In the genomic region with DNA sequence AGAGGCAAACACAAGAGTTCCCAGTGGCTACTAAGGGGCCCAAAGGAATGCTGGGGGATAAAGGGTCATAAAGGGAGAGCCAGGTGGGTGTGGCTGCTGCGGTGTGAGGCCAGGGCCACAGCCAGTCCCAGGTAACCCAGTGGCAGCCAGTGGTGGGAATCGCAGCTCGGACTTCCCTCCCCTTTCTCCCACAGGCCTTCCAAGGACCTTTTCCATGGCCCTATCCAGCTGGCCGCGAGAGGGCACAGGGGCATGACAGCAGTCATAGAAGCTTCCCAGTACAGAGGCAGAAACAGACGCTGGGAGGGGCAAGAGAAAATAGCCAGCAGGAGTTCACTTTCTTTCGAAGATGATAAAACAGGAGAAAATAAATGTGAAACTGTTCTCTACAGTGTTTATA, we compare ENCODE assay signal across 23 cellular contexts.
DNase-seq lines count a peak whose midpoint lies in the region; ATAC-seq and TF ChIP-seq lines count a peak whose summit lies in the region.
"Had no signal": no experiment of that assay in that cellular context is flagged by ENCODE, and none has a peak within 500 bp of the region (broad histone marks: within the 10 kb centered on the region; RNA-seq: fewer than 3 reads in every experiment).

No MANE protein-coding gene starts in this region.

- no peak overlapping the region for H3K27ac Mint-ChIP-seq in neural progenitor cell
- H3K27ac Mint-ChIP-seq: activated naive CD8-positive, alpha-beta T cell; brain had no signal

- intact Hi-C loops in Right ventricle myocardium inferior (cut with DNase I) (loop anchor here (2.0 kb wide), 1 partner anchor 257 kb away; no protein-coding TSS in a partner anchor), cardiac septum (cut with DNase I) (loop anchor here (5.0 to 10.0 kb wide), 2 partner anchors 217 to 334 kb away; no protein-coding TSS in a partner anchor), heart left ventricle (cut with DNase I) (loop anchor here in 6 of 10 donors (5.0 to 10.0 kb wide), 3 partner anchors 217 to 257 kb away; a partner anchor contains a TSS), aorta (cut with DNase I) (loop anchor here in 1 of 2 donors (10.0 kb wide), 1 partner anchor 1437 kb away; no protein-coding TSS in a partner anchor)

- ATAC-seq in Right ventricle myocardium inferior = peak; percentile 81
- peak; percentile 65 to 83 (median 82) for ATAC-seq in heart left ventricle
- no peak for ATAC-seq in aorta (ENCODE audit: low FRiP score)
- ATAC-seq: activated T-cell treated with anti-CD3 and anti-CD28 coated beads, Interleukin-2, amount 50 U/mL, for 4 hours; pancreas had no signal

- H3K27me3 ChIP-seq in heart left ventricle (no peaks in the 10 kb centered on the region), neural progenitor cell (no peaks in the 10 kb centered on the region), aorta (ENCODE audit: control insufficient read depth in 1 of 2, insufficient read depth in 2 of 2, low read length in 1 of 2) (no peaks in the 10 kb centered on the region)
- H3K27me3 ChIP-seq: BLaER1 treated with 17β-estradiol and CSF1 and Interleukin-3, amounts not matched to agents 10 nM and 100 nM; pancreas; Peyer's patch; thyroid gland had no signal

- no peaks in the 10 kb centered on the region for H3F3A ChIP-seq in neural progenitor cell (ENCODE audit: low read depth)

- no peaks in the 10 kb centered on the region for H3K27me3 Mint-ChIP-seq in neural progenitor cell (ENCODE audit: insufficient read depth, low read depth)
- H3K27me3 Mint-ChIP-seq: activated naive CD8-positive, alpha-beta T cell; brain had no signal

- H3K4me1 Mint-ChIP-seq in neural progenitor cell = peaks cover 4% of the 10 kb centered on the region

- no peaks in the 10 kb centered on the region for H3K36me3 Mint-ChIP-seq in neural progenitor cell
- H3K36me3 Mint-ChIP-seq: activated naive CD8-positive, alpha-beta T cell had no signal

- H3K4me3 ChIP-seq in heart left ventricle = no peak overlapping the region
- no peak overlapping the region for H3K4me3 ChIP-seq in neural progenitor cell
- no peak overlapping the region for H3K4me3 ChIP-seq in aorta (ENCODE audit: low read length in 2 of 2)
- H3K4me3 ChIP-seq: BLaER1 treated with 17β-estradiol and CSF1 and Interleukin-3, amounts not matched to agents 10 nM and 100 nM; pancreas; Peyer's patch; thyroid gland had no signal

- H3K9ac ChIP-seq in neural progenitor cell = no peak overlapping the region
- H3K9ac ChIP-seq: BLaER1 treated with 17β-estradiol and CSF1 and Interleukin-3, amounts not matched to agents 10 nM and 100 nM had no signal

- no peak overlapping the region for H3K4me2 ChIP-seq in neural progenitor cell
- H3K4me2 ChIP-seq: BLaER1 treated with 17β-estradiol and CSF1 and Interleukin-3, amounts not matched to agents 10 nM and 100 nM had no signal

- H3K79me2 ChIP-seq in neural progenitor cell (ENCODE audit: low read depth) = no peaks in the 10 kb centered on the region

- H3K4me1 ChIP-seq in heart left ventricle = peaks cover 0 to 35% (median 15%) of the 10 kb centered on the region in 12 donors
- H3K4me1 ChIP-seq in neural progenitor cell = no peaks in the 10 kb centered on the region
- peaks cover 0 to 3% of the 10 kb centered on the region in 2 donors for H3K4me1 ChIP-seq in aorta (ENCODE audit: control insufficient read depth in 1 of 2, insufficient read depth in 2 of 2, low read length in 2 of 2)
- H3K4me1 ChIP-seq: pancreas, Peyer's patch, thyroid gland had no signal

- H3K27ac ChIP-seq in heart left ventricle (peak overlapping the region in 10 of 12 donors; percentile 2 to 65 (median 38)), neural progenitor cell (no peak overlapping the region), aorta (ENCODE audit: low read depth in 1 of 2, low read length in 2 of 2) (peak overlapping the region in 1 of 2 donors; percentile 11)
- H3K27ac ChIP-seq: BLaER1 treated with 17β-estradiol and CSF1 and Interleukin-3, amounts not matched to agents 10 nM and 100 nM; pancreas; Peyer's patch; thyroid gland had no signal

- WGBS in heart left ventricle, 4 donors = 42 to 60% (median 51%) methylated on average over 7 of the region's 7 CpGs
- WGBS in aorta, 2 donors = 17% methylated on average over 7 of the region's 7 CpGs

- TF ChIP-seq CTCF in heart left ventricle (IDR thresholded peaks at IDR 0.05) (peak in 9 of 12 donors; percentile 12 to 56 (median 34)), neural progenitor cell (IDR thresholded peaks at IDR 0.05) (no peak)

- TF ChIP-seq POLR2A in heart left ventricle (IDR thresholded peaks at IDR 0.05) = no peak

- DNase-seq in Right ventricle myocardium inferior (ENCODE audit: missing footprints) (peak; percentile 65), cardiac septum (ENCODE audit: low spot score) (no peak), heart left ventricle (peak; percentile 46 to 75 (median 65)), neural progenitor cell (ENCODE audit: low spot score) (peak; percentile 8), aorta (peak; percentile 61 to 73), H4 (ENCODE audit: low spot score) (no peak), NCI-H226 (no peak)
- no peak for DNase-seq in activated CD4-positive, alpha-beta T cell treated with anti-CD3 and anti-CD28 coated beads for 4 hours
- DNase-seq: activated CD4-positive, alpha-beta T cell treated with anti-CD3 and anti-CD28 coated beads, Interleukin-2, amount 50 U/mL, for 4 hours; activated T-cell treated with anti-CD3 and anti-CD28 coated beads, Interleukin-2, amount 50 U/mL, for 4 hours; dermis blood vessel endothelial cell; DMS 273 treated with DMSO at 0.1 percent for 48 hours; GOT3; KBM-7; NCI-H1105; NCI-H748 treated with DMSO at 0.1 percent for 48 hours; pancreas; Peyer's patch; SW 1271; thyroid gland had no signal

- no peak overlapping the region for H3K4me3 Mint-ChIP-seq in neural progenitor cell
- H3K4me3 Mint-ChIP-seq: activated naive CD8-positive, alpha-beta T cell; activated T-cell treated with anti-CD3 and anti-CD28 coated beads, Interleukin-2, amount 50 U/mL, for 4 hours; brain had no signal

- no peak overlapping the region for H2AFZ ChIP-seq in neural progenitor cell (replicated peaks)

- no peaks in the 10 kb centered on the region for H3K9me3 Mint-ChIP-seq in neural progenitor cell
- H3K9me3 Mint-ChIP-seq: activated T-cell treated with anti-CD3 and anti-CD28 coated beads, Interleukin-2, amount 50 U/mL, for 4 hours had no signal

- no peaks in the 10 kb centered on the region for H4K20me1 ChIP-seq in neural progenitor cell (ENCODE audit: low read depth)
- H4K20me1 ChIP-seq: BLaER1 treated with 17β-estradiol and CSF1 and Interleukin-3, amounts not matched to agents 10 nM and 100 nM had no signal

- H3K36me3 ChIP-seq in heart left ventricle = no peaks in the 10 kb centered on the region
- H3K36me3 ChIP-seq in neural progenitor cell = no peaks in the 10 kb centered on the region
- H3K36me3 ChIP-seq in aorta (ENCODE audit: control insufficient read depth in 1 of 2, insufficient read depth in 2 of 2, low read length in 1 of 2) = no peaks in the 10 kb centered on the region
- H3K36me3 ChIP-seq: BLaER1 treated with 17β-estradiol and CSF1 and Interleukin-3, amounts not matched to agents 10 nM and 100 nM; pancreas; Peyer's patch; thyroid gland had no signal

- H3K9me3 ChIP-seq in heart left ventricle = no peaks in the 10 kb centered on the region
- no peaks in the 10 kb centered on the region for H3K9me3 ChIP-seq in neural progenitor cell (ENCODE audit: low read depth)
- no peaks in the 10 kb centered on the region for H3K9me3 ChIP-seq in aorta (ENCODE audit: control insufficient read depth, low read length)
- H3K9me3 ChIP-seq: BLaER1 treated with 17β-estradiol and CSF1 and Interleukin-3, amounts not matched to agents 10 nM and 100 nM; pancreas; Peyer's patch; thyroid gland had no signal

Comparison
In these comparisons a context has a peak if more than half of its experiments do, and no peak if none do; other contexts are left out.
1. DNase-seq: peak in Right ventricle myocardium inferior (single experiment), heart left ventricle (5 of 5), neural progenitor cell (single experiment) and aorta (2 of 2); none in cardiac septum (single experiment), activated CD4-positive, alpha-beta T cell treated with anti-CD3 and anti-CD28 coated beads for 4 hours (0 of 2), H4 (single experiment) and NCI-H226 (single experiment).